14 cellular contexts compared by ENCODE assay signal in the genomic region with DNA sequence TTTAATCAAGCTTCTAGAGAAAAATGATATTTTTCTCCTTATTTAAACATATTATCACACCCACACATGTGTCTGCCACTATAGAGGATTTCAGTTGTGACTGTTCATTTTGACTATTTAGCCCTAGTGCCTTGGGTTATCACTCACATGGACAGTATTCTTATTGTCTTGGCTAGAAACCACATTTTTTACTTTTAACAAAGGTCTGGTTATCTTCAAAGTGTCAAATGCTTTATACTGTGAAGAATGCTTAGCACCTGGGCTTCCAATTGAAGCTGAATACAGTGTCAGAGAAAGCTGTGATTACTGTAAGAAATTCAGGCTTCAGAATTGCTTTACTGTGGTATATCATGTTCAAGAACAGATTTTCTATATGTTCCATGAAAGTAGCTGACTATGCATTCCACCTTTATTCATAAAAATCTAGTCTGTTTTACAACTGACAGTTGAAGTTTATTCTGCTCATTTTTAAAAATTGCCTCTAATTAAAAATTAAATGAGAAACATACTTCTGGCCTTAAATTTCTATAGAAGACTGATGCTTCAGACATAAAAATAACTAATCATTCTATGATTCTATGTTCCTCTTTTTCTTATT.
DNase-seq lines count a peak whose midpoint lies in the region; ATAC-seq, FAIRE-seq and TF ChIP-seq lines count a peak whose summit lies in the region.
"Had no signal": no experiment of that assay in that cellular context is flagged by ENCODE, and none has a peak within 500 bp of the region (broad histone marks: within the 10 kb centered on the region; RNA-seq: fewer than 3 reads in every experiment).

No MANE protein-coding gene starts in this region.

- peaks cover 0 to 6% (median 0%) of the 10 kb centered on the region in 7 donors for H3K9me3 Mint-ChIP-seq in CD14-positive monocyte

- H3K27ac Mint-ChIP-seq in CD14-positive monocyte, result no peak overlapping the region
- H3K27ac Mint-ChIP-seq: CD8-positive, alpha-beta memory T cell had no signal

- no peaks in the 10 kb centered on the region for H3K4me1 Mint-ChIP-seq in CD14-positive monocyte
- H3K4me1 Mint-ChIP-seq: CD8-positive, alpha-beta memory T cell had no signal

- H3K18ac ChIP-seq in IMR-90 (ENCODE audit: low read depth, low read length), result no peak overlapping the region

- no peaks in the 10 kb centered on the region for H3K36me3 Mint-ChIP-seq in CD14-positive monocyte
- H3K36me3 Mint-ChIP-seq: CD8-positive, alpha-beta memory T cell had no signal

- no peak overlapping the region for H3K23ac ChIP-seq in IMR-90 (ENCODE audit: low read depth, low read length)

- no peak for ATAC-seq in A549
- no peak for ATAC-seq in IMR-90 (ENCODE audit: low read depth)
- ATAC-seq: GM12878 had no signal

- intact Hi-C loops in IMR-90 (cut with micrococcal nuclease) (no loop called here), CD14-positive monocyte (cut with micrococcal nuclease) (no loop called here)

- peaks cover 4% of the 10 kb centered on the region; the same call in 1 of the 2 replicates for H3K9me1 ChIP-seq in IMR-90 (ENCODE audit: insufficient read depth, low read length)

- no peak for FAIRE-seq in A549 (lab: Jason Lieb, UNC)
- FAIRE-seq: GM12878, GM18507 had no signal

- no peak overlapping the region for H3K14ac ChIP-seq in IMR-90 (replicated peaks; ENCODE audit: low read depth, low read length)

- no peak for TF ChIP-seq CTCF in A549 (IDR thresholded peaks at IDR 0.05)
- no peak for TF ChIP-seq CTCF in IMR-90 (conservative IDR thresholded peaks at IDR 0.05; ENCODE audit: low read depth, low read length)
- no peak for TF ChIP-seq CTCF in CD14-positive monocyte (IDR thresholded peaks at IDR 0.05)

- H2BK5ac ChIP-seq in IMR-90 (ENCODE audit: low read depth, low read length, poor library complexity, severe bottlenecking), result no peak overlapping the region

- TF ChIP-seq POLR2A in A549 (IDR thresholded peaks at IDR 0.05; ENCODE audit: low read length) (no peak), IMR-90 (IDR thresholded peaks at IDR 0.05; ENCODE audit: low read depth, low read length) (no peak)

- H2BK20ac ChIP-seq in IMR-90 (ENCODE audit: low read depth, low read length), result no peak overlapping the region

- H3K4ac ChIP-seq in IMR-90 (ENCODE audit: low read depth, low read length), result no peak overlapping the region

- no peak overlapping the region for H3K56ac ChIP-seq in IMR-90 (ENCODE audit: extremely low read depth, insufficient read depth, low read length)

- CTCF ChIA-PET in A549 (lab: Yijun Ruan, JAX) (no interaction called here), IMR-90 (lab: Yijun Ruan, JAX) (no interaction called here)

- no peaks in the 10 kb centered on the region for H3K36me3 ChIP-seq in IMR-90 (ENCODE audit: control insufficient read depth, insufficient read depth, low read length)
- no peaks in the 10 kb centered on the region for H3K36me3 ChIP-seq in neuron (ENCODE audit: insufficient read depth, low read length)

- H2AK9ac ChIP-seq in IMR-90 (replicated peaks; ENCODE audit: low read depth, low read length, poor library complexity), result no peak overlapping the region

- H3K79me1 ChIP-seq in IMR-90 (ENCODE audit: low read depth in 1 of 2, low read length in 2 of 2), result no peaks in the 10 kb centered on the region

- H3K4me1 ChIP-seq in A549 (peaks cover under 1% of the 10 kb centered on the region; the same call in 2 of the 3 replicates), IMR-90 (ENCODE audit: control insufficient read depth, insufficient read depth, low read length) (peaks cover 4% of the 10 kb centered on the region), neuron (ENCODE audit: insufficient read depth, low read length) (no peaks in the 10 kb centered on the region)

- no peak overlapping the region for H4K8ac ChIP-seq in IMR-90 (ENCODE audit: low read depth in 2 of 2, low read length in 2 of 2)

- H4K91ac ChIP-seq in IMR-90 (ENCODE audit: insufficient read depth, low read depth, low read length), result no peak overlapping the region

- TF ChIP-seq RAD21 in A549 (conservative IDR thresholded peaks at IDR 0.05 in 1 of 2, IDR thresholded peaks at IDR 0.05 in 1 of 2), result no peak
- no peak for TF ChIP-seq RAD21 in IMR-90 (IDR thresholded peaks at IDR 0.05; ENCODE audit: low read length)

- H3K9me3 ChIP-seq in A549 (no peaks in the 10 kb centered on the region), IMR-90 (ENCODE audit: control insufficient read depth, insufficient read depth, low read length) (no peaks in the 10 kb centered on the region), neuron (ENCODE audit: low read length) (no peaks in the 10 kb centered on the region)

- H3K27me3 ChIP-seq in IMR-90 (ENCODE audit: control insufficient read depth, insufficient read depth, low read length) (no peaks in the 10 kb centered on the region), neuron (ENCODE audit: insufficient read depth, low read length) (no peaks in the 10 kb centered on the region)

- BruUV-seq in IMR-90 (replicated peaks; lab: Mats Ljungman, UMichigan), result no TSS peak

- H3K27me3 Mint-ChIP-seq in CD14-positive monocyte (ENCODE audit: low read depth in 3 of 3), result peaks cover 0 to 1% (median 0%) of the 10 kb centered on the region in 3 donors
- H3K27me3 Mint-ChIP-seq: CD8-positive, alpha-beta memory T cell had no signal

- no peak overlapping the region for H4K5ac ChIP-seq in IMR-90 (ENCODE audit: low read depth, low read length)

- no peaks in the 10 kb centered on the region for H4K20me1 ChIP-seq in IMR-90 (ENCODE audit: insufficient read depth, low read length)

- in situ Hi-C loops in IMR-90 (cut with MboI; ENCODE audit: low sequenced_read_pairs), result no loop called here

- H3K9ac ChIP-seq in IMR-90 (ENCODE audit: low read depth, low read length), result no peak overlapping the region
- H3K9ac ChIP-seq: GM23248 had no signal

- no peak overlapping the region for H2AFZ ChIP-seq in IMR-90 (replicated peaks; ENCODE audit: low read length, poor library complexity)
- peak overlapping the region; percentile 26 for H2AFZ ChIP-seq in neuron (ENCODE audit: low read depth, low read length)
- H2AFZ ChIP-seq: GM23248 had no signal

- POLR2A ChIA-PET in A549 (lab: Yijun Ruan, JAX) (no interaction called here), IMR-90 (lab: Charles Lee; ENCODE audit: unreplicated experiment) (no interaction called here)

- dilution Hi-C loops in IMR-90 (cut with HindIII; ENCODE audit: low sequenced_read_pairs, unreplicated experiment), result no loop called here

- DNase-seq in A549 (ENCODE audit: low read depth in 1 of 2, low spot score in 1 of 2), result no peak
- DNase-seq in IMR-90, result no peak
- DNase-seq in foreskin melanocyte, result peak; percentile 12
- DNase-seq in CD14-positive monocyte (ENCODE audit: low spot score), result no peak
- no peak for DNase-seq in DMS 273 treated with DMSO at 0.1 percent for 48 hours (lab: John Stamatoyannopoulos, UW)
- DNase-seq in dermis blood vessel endothelial cell, result no peak
- DNase-seq: CD8-positive, alpha-beta memory T cell; DMS79; GM23248; H7 had no signal

- no peak overlapping the region for H2BK15ac ChIP-seq in IMR-90 (ENCODE audit: low read depth, low read length)

- TF ChIP-seq EP300 in A549 (IDR thresholded peaks at IDR 0.05), result no peak

- no peak overlapping the region for H3K4me3 Mint-ChIP-seq in CD14-positive monocyte
- H3K4me3 Mint-ChIP-seq: CD8-positive, alpha-beta memory T cell had no signal

- H3K27ac ChIP-seq in A549 (no peak overlapping the region), IMR-90 (ENCODE audit: insufficient read depth, low read length) (no peak overlapping the region)
- H3K27ac ChIP-seq: GM23248, HL-60 had no signal

- no peak overlapping the region for H2AK5ac ChIP-seq in IMR-90 (ENCODE audit: low read depth, low read length)

- no peak overlapping the region for H3K4me3 ChIP-seq in A549
- no peak overlapping the region for H3K4me3 ChIP-seq in IMR-90 (ENCODE audit: insufficient read depth, low read depth, low read length)
- no peak overlapping the region for H3K4me3 ChIP-seq in neuron (ENCODE audit: low read length)
- H3K4me3 ChIP-seq: GM12878, GM23248 had no signal

- no peak overlapping the region for H3K4me2 ChIP-seq in A549
- no peak overlapping the region for H3K4me2 ChIP-seq in IMR-90 (ENCODE audit: low read depth, low read length)

- H2BK120ac ChIP-seq in IMR-90 (ENCODE audit: low read depth, low read length), result no peak overlapping the region

TF ChIP-seq in A549, 52 proteins besides CTCF, POLR2A, EP300 and RAD21:
- peak; percentile 41 for TF ChIP-seq MAFK (IDR thresholded peaks at IDR 0.05; ENCODE audit: partially characterized antibody)
- TF ChIP-seq, protein P1, sequence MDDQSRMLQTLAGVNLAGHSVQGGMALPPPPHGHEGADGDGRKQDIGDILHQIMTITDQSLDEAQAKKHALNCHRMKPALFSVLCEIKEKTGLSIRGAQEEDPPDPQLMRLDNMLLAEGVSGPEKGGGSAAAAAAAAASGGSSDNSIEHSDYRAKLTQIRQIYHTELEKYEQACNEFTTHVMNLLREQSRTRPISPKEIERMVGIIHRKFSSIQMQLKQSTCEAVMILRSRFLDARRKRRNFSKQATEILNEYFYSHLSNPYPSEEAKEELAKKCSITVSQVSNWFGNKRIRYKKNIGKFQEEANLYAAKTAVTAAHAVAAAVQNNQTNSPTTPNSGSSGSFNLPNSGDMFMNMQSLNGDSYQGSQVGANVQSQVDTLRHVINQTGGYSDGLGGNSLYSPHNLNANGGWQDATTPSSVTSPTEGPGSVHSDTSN (IDR thresholded peaks at IDR 0.05), result no peak
TF ChIP-seq in A549: peak in this region for 1.

TF ChIP-seq in IMR-90, 13 proteins besides CTCF, POLR2A, EP300 and RAD21 (continues in another document):
- TF ChIP-seq CEBPB (IDR thresholded peaks at IDR 0.05; ENCODE audit: low read depth, low read length), result no peak
- TF ChIP-seq NFE2L2 (IDR thresholded peaks at IDR 0.05; ENCODE audit: low read depth, low read length), result no peak
- TF ChIP-seq, protein P2, sequence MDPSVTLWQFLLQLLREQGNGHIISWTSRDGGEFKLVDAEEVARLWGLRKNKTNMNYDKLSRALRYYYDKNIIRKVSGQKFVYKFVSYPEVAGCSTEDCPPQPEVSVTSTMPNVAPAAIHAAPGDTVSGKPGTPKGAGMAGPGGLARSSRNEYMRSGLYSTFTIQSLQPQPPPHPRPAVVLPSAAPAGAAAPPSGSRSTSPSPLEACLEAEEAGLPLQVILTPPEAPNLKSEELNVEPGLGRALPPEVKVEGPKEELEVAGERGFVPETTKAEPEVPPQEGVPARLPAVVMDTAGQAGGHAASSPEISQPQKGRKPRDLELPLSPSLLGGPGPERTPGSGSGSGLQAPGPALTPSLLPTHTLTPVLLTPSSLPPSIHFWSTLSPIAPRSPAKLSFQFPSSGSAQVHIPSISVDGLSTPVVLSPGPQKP (IDR thresholded peaks at IDR 0.05; ENCODE audit: borderline replicate concordance, low read depth, low read length), result no peak
- TF ChIP-seq MAFK (IDR thresholded peaks at IDR 0.05; ENCODE audit: low read depth, low read length), result peak; percentile 57; the same call in 1 of the 2 replicates
- TF ChIP-seq RFX5 (IDR thresholded peaks at IDR 0.05; ENCODE audit: low read depth, low read length), result no peak
